Comparison of ENCODE assay signal across 12 cellular contexts in the genomic region with DNA sequence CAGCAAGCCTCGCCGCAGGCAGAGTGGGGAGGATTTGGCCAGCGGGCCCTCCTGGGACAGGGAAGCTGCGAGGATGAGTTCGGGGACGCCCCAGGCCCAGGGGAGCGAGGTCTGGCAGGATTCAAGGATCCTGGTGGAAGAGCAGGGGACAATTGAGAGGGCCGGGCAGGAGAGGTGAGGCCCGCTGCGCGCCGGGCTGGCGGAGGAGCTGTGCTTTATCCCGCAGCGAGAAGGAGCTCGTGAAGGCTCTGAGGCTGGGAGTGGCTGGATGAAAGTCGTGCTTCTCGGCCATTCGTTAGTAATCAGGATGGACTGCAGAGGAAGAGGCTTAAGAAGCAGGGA. TPM values are rescaled to one million over a fixed set of nuclear protein-coding genes. Genes with fewer than 3 reads are reported as not detected.
DNase-seq lines count a peak whose midpoint lies in the region; ATAC-seq, FAIRE-seq and TF ChIP-seq lines count a peak whose summit lies in the region.
"Had no signal": no experiment of that assay in that cellular context is flagged by ENCODE, and none has a peak within 500 bp of the region (broad histone marks: within the 10 kb centered on the region; RNA-seq: fewer than 3 reads in every experiment).

No MANE protein-coding gene starts in this region.

- FAIRE-seq in GM12892 (lab: Jason Lieb, UNC): no peak

- no peak overlapping the region for H3K4me3 Mint-ChIP-seq in activated T-cell treated with anti-CD3 and anti-CD28 coated beads, Interleukin-2, amount 50 U/mL, for 24 hours
- H3K4me3 Mint-ChIP-seq in stimulated activated effector memory CD8-positive, alpha-beta T cell treated with anti-CD3 and anti-CD28 coated beads, Interleukin-12 subunit alpha, Interleukin-12 subunit beta, amount 100 ng/mL, for 72 hours: peak overlapping the region; percentile 64

- H3K27ac ChIP-seq in SJCRH30: peak overlapping the region; percentile 37

- no peaks in the 10 kb centered on the region for H3K36me3 Mint-ChIP-seq in activated T-cell treated with anti-CD3 and anti-CD28 coated beads, Interleukin-2, amount 50 U/mL, for 24 hours (ENCODE audit: low read depth)
- H3K36me3 Mint-ChIP-seq in stimulated activated effector memory CD8-positive, alpha-beta T cell treated with anti-CD3 and anti-CD28 coated beads, Interleukin-12 subunit alpha, Interleukin-12 subunit beta, amount 100 ng/mL, for 72 hours: no peaks in the 10 kb centered on the region
- H3K36me3 Mint-ChIP-seq: stimulated activated naive B cell treated with anti-CD40 and anti-IgM and Interleukin-4, amounts not matched to agents 10 μg/mL and 1 μg/mL and 100 μg/mL, for 72 hours had no signal

- peaks cover 29% of the 10 kb centered on the region for H3K4me1 Mint-ChIP-seq in activated T-cell treated with anti-CD3 and anti-CD28 coated beads, Interleukin-2, amount 50 U/mL, for 24 hours (ENCODE audit: low read depth)
- H3K4me1 Mint-ChIP-seq in stimulated activated effector memory CD8-positive, alpha-beta T cell treated with anti-CD3 and anti-CD28 coated beads, Interleukin-12 subunit alpha, Interleukin-12 subunit beta, amount 100 ng/mL, for 72 hours: peaks cover 22% of the 10 kb centered on the region

- peaks cover 11% of the 10 kb centered on the region; the same call in 1 of the 2 replicates for H3K4me1 ChIP-seq in SJCRH30

- H3K27ac Mint-ChIP-seq in activated T-cell treated with anti-CD3 and anti-CD28 coated beads, Interleukin-2, amount 50 U/mL, for 24 hours: peak overlapping the region; percentile 89
- H3K27ac Mint-ChIP-seq in stimulated activated effector memory CD8-positive, alpha-beta T cell treated with anti-CD3 and anti-CD28 coated beads, Interleukin-12 subunit alpha, Interleukin-12 subunit beta, amount 100 ng/mL, for 72 hours: peak overlapping the region; percentile 61

- H3K36me3 ChIP-seq in SJCRH30: no peaks in the 10 kb centered on the region

- H3K27me3 Mint-ChIP-seq in activated T-cell treated with anti-CD3 and anti-CD28 coated beads, Interleukin-2, amount 50 U/mL, for 24 hours: no peaks in the 10 kb centered on the region
- H3K27me3 Mint-ChIP-seq: stimulated activated naive B cell treated with anti-CD40 and anti-IgM and Interleukin-4, amounts not matched to agents 10 μg/mL and 1 μg/mL and 100 μg/mL, for 72 hours had no signal

- ATAC-seq in stimulated activated effector memory CD8-positive, alpha-beta T cell treated with anti-CD3 and anti-CD28 coated beads, Interleukin-12 subunit alpha, Interleukin-12 subunit beta, amount 100 ng/mL, for 72 hours: no peak
- no peak for ATAC-seq in HG03469 (IDR thresholded peaks at IDR 0.05; ENCODE audit: unreplicated experiment)

- H3K9me3 Mint-ChIP-seq in activated T-cell treated with anti-CD3 and anti-CD28 coated beads, Interleukin-2, amount 50 U/mL, for 24 hours: no peaks in the 10 kb centered on the region
- H3K9me3 Mint-ChIP-seq in stimulated activated effector memory CD8-positive, alpha-beta T cell treated with anti-CD3 and anti-CD28 coated beads, Interleukin-12 subunit alpha, Interleukin-12 subunit beta, amount 100 ng/mL, for 72 hours: no peaks in the 10 kb centered on the region
- H3K9me3 Mint-ChIP-seq: stimulated activated naive B cell treated with anti-CD40 and anti-IgM and Interleukin-4, amounts not matched to agents 10 μg/mL and 1 μg/mL and 100 μg/mL, for 72 hours had no signal

- no peak for TF ChIP-seq CTCF in fibroblast of villous mesenchyme (IDR thresholded peaks at IDR 0.05; ENCODE audit: insufficient read depth, low read depth, low read length)

- H3K4me3 ChIP-seq in SJCRH30 (peak overlapping the region; percentile 39), fibroblast of villous mesenchyme (ENCODE audit: low read depth, low read length) (peak overlapping the region; percentile 45)

- no peaks in the 10 kb centered on the region for H3K27me3 ChIP-seq in SJCRH30

- TF ChIP-seq POLR2A in GM12892 (IDR thresholded peaks at IDR 0.05; ENCODE audit: low read depth, low read length): no peak

- DNase-seq in activated T-cell treated with anti-CD3 and anti-CD28 coated beads, Interleukin-2, amount 50 U/mL, for 24 hours: no peak
- no peak for DNase-seq in activated T-cell treated with anti-CD3 and anti-CD28 coated beads for 4 hours
- peak in 1 of 2 experiments; percentile 45 for DNase-seq in SJCRH30
- DNase-seq in fibroblast of villous mesenchyme (ENCODE audit: low read depth): no peak
- no peak for DNase-seq in stimulated activated effector memory CD8-positive, alpha-beta T cell treated with anti-CD3 and anti-CD28 coated beads, Interleukin-12 subunit alpha, Interleukin-12 subunit beta, amount 100 ng/mL, for 72 hours (ENCODE audit: low spot score in 2 of 2)
- DNase-seq in GM12892 (ENCODE audit: insufficient read length): no peak
- DNase-seq in UCSD-AML1 (lab: John Stamatoyannopoulos, UW; ENCODE audit: unreplicated experiment): no peak
- DNase-seq: stimulated activated naive B cell treated with anti-CD40 and anti-IgM and Interleukin-4, amounts not matched to agents 10 μg/mL and 1 μg/mL and 100 μg/mL, for 72 hours had no signal

- H3K9me3 ChIP-seq in SJCRH30 (replicated peaks): no peaks in the 10 kb centered on the region

RNA-seq across cellular contexts. Expression of a gene that starts 3.6 kb away (rescaled TPM):
- not detected in 2 replicates for total RNA-seq in SJCRH30 (2014; rRNA removed; shearing (Covaris generic))
- total RNA-seq in fibroblast of villous mesenchyme: not detected in 2 replicates
- 1.7 TPM for polyA plus RNA-seq in GM12892 (2012; ENCODE audit: missing spikeins)
- total RNA-seq: dermis blood vessel endothelial cell had no signal
- polyA plus RNA-seq: BJ had no signal

RNA-seq across cellular contexts. Expression of a gene that starts 8.7 kb away (rescaled TPM):
- not detected in 2 replicates for total RNA-seq in SJCRH30 (2014; rRNA removed; shearing (Covaris generic))
- total RNA-seq in fibroblast of villous mesenchyme: not detected in 2 replicates
- not detected for polyA plus RNA-seq in GM12892 (2012; ENCODE audit: missing spikeins)
- total RNA-seq: dermis blood vessel endothelial cell, mononuclear cell had no signal
- polyA plus RNA-seq: BJ had no signal
